Comparison of ENCODE assay signal across 12 cellular contexts in genomic region chr1:26160527-26161407, GRCh38. TPM values are rescaled to one million over a fixed set of nuclear protein-coding genes. Genes with fewer than 3 reads are reported as not detected.
DNase-seq lines count a peak whose midpoint lies in the region; ATAC-seq lines count a peak whose summit lies in the region.
"Had no signal": no experiment of that assay in that cellular context is flagged by ENCODE, and none has a peak within 500 bp of the region (broad histone marks: within the 10 kb centered on the region; RNA-seq: fewer than 3 reads in every experiment).

No MANE protein-coding gene starts in this region.

- no peaks in the 10 kb centered on the region for H3K9me3 Mint-ChIP-seq in T-cell
- H3K9me3 Mint-ChIP-seq: activated T-cell treated with anti-CD3 and anti-CD28 coated beads, Interleukin-2, amount 50 U/mL, for 4 hours had no signal

- DNase-seq in T-cell (no peak), left ventricle myocardium superior (no peak), trophoblast cell (no peak), sciatic nerve (ENCODE audit: low spot score) (no peak), DMS79 (lab: John Stamatoyannopoulos, UW) (no peak)
- DNase-seq: MV-4-11 had no signal

- peaks cover 5% of the 10 kb centered on the region for H3K79me2 ChIP-seq in trophoblast cell (ENCODE audit: control insufficient read depth, insufficient read depth, low read length, poor library complexity)

- H3K18ac ChIP-seq in trophoblast cell (ENCODE audit: low read length), result peak overlapping the region; percentile 62

- no peaks in the 10 kb centered on the region for H3K36me3 ChIP-seq in BLaER1 treated with 17β-estradiol and CSF1 and Interleukin-3, amounts not matched to agents 10 nM and 100 nM
- no peaks in the 10 kb centered on the region for H3K36me3 ChIP-seq in trophoblast cell (ENCODE audit: control insufficient read depth in 1 of 2, insufficient read depth in 2 of 2, low read length in 2 of 2)

- no peaks in the 10 kb centered on the region for H3K9me3 ChIP-seq in BLaER1 treated with 17β-estradiol and CSF1 and Interleukin-3, amounts not matched to agents 10 nM and 100 nM (replicated peaks in 1 of 11)
- peaks cover 2% of the 10 kb centered on the region for H3K9me3 ChIP-seq in trophoblast cell (ENCODE audit: insufficient read depth, low read depth, low read length)

- no peak overlapping the region for H3K4ac ChIP-seq in trophoblast cell (ENCODE audit: low read depth, low read length)

- no peak overlapping the region for H4K91ac ChIP-seq in trophoblast cell (ENCODE audit: low read depth, low read length)

- H3K4me1 Mint-ChIP-seq in T-cell, result peaks cover 13 to 21% (median 14%) of the 10 kb centered on the region in 3 donors

- CTCF ChIA-PET in T-cell (lab: Charles Lee), result no interaction called here

- H2BK5ac ChIP-seq in trophoblast cell (ENCODE audit: low read depth, low read length, poor library complexity), result no peak overlapping the region

- peak overlapping the region in 10 of 11 experiments; percentile 23 to 88 (median 82); a peak in 18 of 22 replicates for H3K27ac ChIP-seq in BLaER1 treated with 17β-estradiol and CSF1 and Interleukin-3, amounts not matched to agents 10 nM and 100 nM
- H3K27ac ChIP-seq in trophoblast cell (ENCODE audit: low read depth, low read length), result no peak overlapping the region
- H3K27ac ChIP-seq: SK-N-MC had no signal

- H3K27me3 Mint-ChIP-seq in T-cell, result peaks cover 18 to 49% of the 10 kb centered on the region in 2 donors

- H4K8ac ChIP-seq in trophoblast cell (ENCODE audit: low read depth, low read length), result peak overlapping the region; percentile 67

- WGBS in trophoblast cell (ENCODE audit: extremely low coverage, insufficient coverage, insufficient read length), result no CpG with 5 or more reads among the region's 18 CpGs

- ATAC-seq in T-cell (replicated peaks in 1 of 4), result no peak
- peak; percentile 10 for ATAC-seq in left ventricle myocardium superior
- no peak for ATAC-seq in HG03045 (IDR thresholded peaks at IDR 0.05; ENCODE audit: unreplicated experiment)
- no peak for ATAC-seq in GM21526 (IDR thresholded peaks at IDR 0.05; ENCODE audit: low FRiP score, unreplicated experiment)
- ATAC-seq in sciatic nerve, result no peak

- H3K23ac ChIP-seq in trophoblast cell (ENCODE audit: low read length), result no peak overlapping the region

- H4K12ac ChIP-seq in trophoblast cell (ENCODE audit: low read depth, low read length), result peak overlapping the region; percentile 61

- peak overlapping the region; percentile 55 to 69 (median 60) for H3K4me3 ChIP-seq in BLaER1 treated with 17β-estradiol and CSF1 and Interleukin-3, amounts not matched to agents 10 nM and 100 nM
- peak overlapping the region; percentile 59 for H3K4me3 ChIP-seq in trophoblast cell (ENCODE audit: low read depth, low read length)
- H3K4me3 ChIP-seq: SK-N-MC had no signal

- peak overlapping the region; percentile 42 for H2BK12ac ChIP-seq in trophoblast cell (ENCODE audit: low read length)

- H3K9ac ChIP-seq in BLaER1 treated with 17β-estradiol and CSF1 and Interleukin-3, amounts not matched to agents 10 nM and 100 nM, result peak overlapping the region; percentile 62 to 87 (median 79)
- H3K9ac ChIP-seq in trophoblast cell (ENCODE audit: low read length), result no peak overlapping the region

- peaks cover 18% of the 10 kb centered on the region for H3K79me1 ChIP-seq in trophoblast cell (ENCODE audit: low read length)

- no peak overlapping the region for H3K27ac Mint-ChIP-seq in T-cell

- no peak overlapping the region for H2BK120ac ChIP-seq in trophoblast cell (ENCODE audit: insufficient read depth, low read length, poor library complexity)

- POLR2A ChIA-PET in T-cell (lab: Charles Lee), result no interaction called here

- peak overlapping the region; percentile 30 for H3K14ac ChIP-seq in trophoblast cell (ENCODE audit: low read length)

- H3K4me1 ChIP-seq in BLaER1 treated with 17β-estradiol and CSF1 and Interleukin-3, amounts not matched to agents 10 nM and 100 nM, result peaks cover 61 to 97% (median 92%) of the 10 kb centered on the region in 10 experiments
- H3K4me1 ChIP-seq in trophoblast cell (ENCODE audit: control insufficient read depth in 1 of 2, insufficient read depth in 2 of 2, low read length in 2 of 2), result peaks cover 39 to 50% of the 10 kb centered on the region in 2 experiments

- intact Hi-C loops in left ventricle myocardium superior (cut with micrococcal nuclease) (loop anchor here (10.0 kb wide), 1 partner anchor 56 kb away; no protein-coding TSS in a partner anchor), sciatic nerve (cut with DNase I) (no loop called here)

- H2AK5ac ChIP-seq in trophoblast cell (ENCODE audit: low read length), result peak overlapping the region; percentile 20

- H4K20me1 ChIP-seq in BLaER1 treated with 17β-estradiol and CSF1 and Interleukin-3, amounts not matched to agents 10 nM and 100 nM, result no peaks in the 10 kb centered on the region

- peak overlapping the region; percentile 93 to 100 (median 97) for H3K4me2 ChIP-seq in BLaER1 treated with 17β-estradiol and CSF1 and Interleukin-3, amounts not matched to agents 10 nM and 100 nM
- H3K4me2 ChIP-seq in trophoblast cell (ENCODE audit: low read length), result peak overlapping the region; percentile 90

- peak overlapping the region; percentile 50 for H2AFZ ChIP-seq in trophoblast cell (ENCODE audit: insufficient read depth, low read length, poor library complexity)

- H3K36me3 Mint-ChIP-seq in T-cell, result no peaks in the 10 kb centered on the region

- H3K27me3 ChIP-seq in BLaER1 treated with 17β-estradiol and CSF1 and Interleukin-3, amounts not matched to agents 10 nM and 100 nM, result peaks cover 0 to 38% (median 7%) of the 10 kb centered on the region in 11 experiments; a peak in 9 of 22 replicates
- H3K27me3 ChIP-seq in trophoblast cell (ENCODE audit: insufficient read depth, low read length), result peaks cover 18% of the 10 kb centered on the region

- peak overlapping the region in 2 of 3 donors; percentile 28 to 32 for H3K4me3 Mint-ChIP-seq in T-cell
- H3K4me3 Mint-ChIP-seq: activated T-cell treated with anti-CD3 and anti-CD28 coated beads, Interleukin-2, amount 50 U/mL, for 4 hours had no signal

RNA-seq across cellular contexts. Expression of gene FAM110D, which starts 1.9 kb away (rescaled TPM):
- total RNA-seq in T-cell (under 1 TPM in 1 of 5 donors, not detected in 4; 0.09 TPM), left ventricle myocardium superior (4.5 TPM), sciatic nerve (11.8 TPM)
- polyA plus RNA-seq in trophoblast cell (2013), result 0.39 and 0.53 TPM in 2 replicates
- total RNA-seq: activated T-cell treated with anti-CD3 and anti-CD28 coated beads, Interleukin-2, amount 50 U/mL, for 4 hours; renal cortical epithelial cell had no signal

RNA-seq across cellular contexts. Expression of gene C1orf232, which starts 8.0 kb away (rescaled TPM):
- total RNA-seq in T-cell (not detected), left ventricle myocardium superior (not detected), sciatic nerve (not detected)
- polyA plus RNA-seq in trophoblast cell (2013), result not detected in 2 replicates
- total RNA-seq: activated T-cell treated with anti-CD3 and anti-CD28 coated beads, Interleukin-2, amount 50 U/mL, for 4 hours; renal cortical epithelial cell had no signal

RNA-seq across cellular contexts. Expression of gene ZNF593, which starts 8.9 kb away (rescaled TPM):
- total RNA-seq in T-cell (10 to 100 TPM in 3 of 5 donors, 1 to 10 TPM in 2; 8.5 to 17.7 (median 17.1) TPM), left ventricle myocardium superior (11.6 TPM), sciatic nerve (18.3 TPM)
- 39.8 and 44.2 TPM in 2 replicates for polyA plus RNA-seq in trophoblast cell (2013)

RNA-seq across cellular contexts. Expression of gene ZNF593OS, which starts 10.9 kb away (rescaled TPM):
- total RNA-seq in T-cell, result not detected
- total RNA-seq in left ventricle myocardium superior, result not detected
- polyA plus RNA-seq in trophoblast cell (2013), result not detected in 2 replicates
- total RNA-seq in sciatic nerve, result not detected
- total RNA-seq: activated T-cell treated with anti-CD3 and anti-CD28 coated beads, Interleukin-2, amount 50 U/mL, for 4 hours; renal cortical epithelial cell had no signal

RNA-seq across cellular contexts. Expression of gene CNKSR1, which starts 16.5 kb away (rescaled TPM):
- total RNA-seq in T-cell (1 to 10 TPM; 2.9 to 6.8 (median 3.6) TPM), left ventricle myocardium superior (1.7 TPM), sciatic nerve (3.1 TPM)
- polyA plus RNA-seq in trophoblast cell (2013), result 16.1 and 16.5 TPM in 2 replicates
